1 cellular context compared by ENCODE assay signal in the genomic region with DNA sequence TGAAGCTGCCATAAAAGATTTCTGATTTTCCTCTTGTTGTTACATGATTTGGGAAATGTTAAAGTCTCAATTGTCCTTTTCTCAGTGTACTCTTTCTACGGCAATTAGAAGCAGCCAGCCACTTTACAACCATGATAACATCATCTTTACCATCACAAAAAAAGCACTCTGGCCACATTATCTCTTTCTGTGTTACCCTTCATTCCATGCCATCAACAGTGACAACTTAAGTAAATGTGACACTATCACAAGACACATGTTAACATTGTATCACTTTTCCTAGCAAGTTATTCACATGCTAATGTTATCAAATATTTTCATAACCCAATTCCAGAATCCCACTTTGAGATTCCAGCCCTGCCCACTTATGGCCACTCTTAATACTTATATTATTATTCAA.
TF ChIP-seq lines count a peak whose summit lies in the region.

No MANE protein-coding gene starts in this region.

TF ChIP-seq in SK-N-SH treated with all-trans-retinoic acid at 6 μM for 48 hours, 23 proteins besides CTCF, POLR2A, EP300 and RAD21 (continued from another document):
- TF ChIP-seq, protein P1, sequence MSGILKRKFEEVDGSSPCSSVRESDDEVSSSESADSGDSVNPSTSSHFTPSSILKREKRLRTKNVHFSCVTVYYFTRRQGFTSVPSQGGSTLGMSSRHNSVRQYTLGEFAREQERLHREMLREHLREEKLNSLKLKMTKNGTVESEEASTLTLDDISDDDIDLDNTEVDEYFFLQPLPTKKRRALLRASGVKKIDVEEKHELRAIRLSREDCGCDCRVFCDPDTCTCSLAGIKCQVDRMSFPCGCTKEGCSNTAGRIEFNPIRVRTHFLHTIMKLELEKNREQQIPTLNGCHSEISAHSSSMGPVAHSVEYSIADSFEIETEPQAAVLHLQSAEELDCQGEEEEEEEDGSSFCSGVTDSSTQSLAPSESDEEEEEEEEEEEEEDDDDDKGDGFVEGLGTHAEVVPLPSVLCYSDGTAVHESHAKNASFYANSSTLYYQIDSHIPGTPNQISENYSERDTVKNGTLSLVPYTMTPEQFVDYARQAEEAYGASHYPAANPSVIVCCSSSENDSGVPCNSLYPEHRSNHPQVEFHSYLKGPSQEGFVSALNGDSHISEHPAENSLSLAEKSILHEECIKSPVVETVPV (CRISPR knock-in tag; IDR thresholded peaks at IDR 0.05), result no peak
- TF ChIP-seq BACH2 (CRISPR knock-in tag; IDR thresholded peaks at IDR 0.05; ENCODE audit: borderline replicate concordance) (no peak), ZNF8 (CRISPR knock-in tag; IDR thresholded peaks at IDR 0.05) (no peak), OSR1 (CRISPR knock-in tag; IDR thresholded peaks at IDR 0.05) (no peak), ESRRG (CRISPR knock-in tag; IDR thresholded peaks at IDR 0.05) (no peak)
